In the genomic region with DNA sequence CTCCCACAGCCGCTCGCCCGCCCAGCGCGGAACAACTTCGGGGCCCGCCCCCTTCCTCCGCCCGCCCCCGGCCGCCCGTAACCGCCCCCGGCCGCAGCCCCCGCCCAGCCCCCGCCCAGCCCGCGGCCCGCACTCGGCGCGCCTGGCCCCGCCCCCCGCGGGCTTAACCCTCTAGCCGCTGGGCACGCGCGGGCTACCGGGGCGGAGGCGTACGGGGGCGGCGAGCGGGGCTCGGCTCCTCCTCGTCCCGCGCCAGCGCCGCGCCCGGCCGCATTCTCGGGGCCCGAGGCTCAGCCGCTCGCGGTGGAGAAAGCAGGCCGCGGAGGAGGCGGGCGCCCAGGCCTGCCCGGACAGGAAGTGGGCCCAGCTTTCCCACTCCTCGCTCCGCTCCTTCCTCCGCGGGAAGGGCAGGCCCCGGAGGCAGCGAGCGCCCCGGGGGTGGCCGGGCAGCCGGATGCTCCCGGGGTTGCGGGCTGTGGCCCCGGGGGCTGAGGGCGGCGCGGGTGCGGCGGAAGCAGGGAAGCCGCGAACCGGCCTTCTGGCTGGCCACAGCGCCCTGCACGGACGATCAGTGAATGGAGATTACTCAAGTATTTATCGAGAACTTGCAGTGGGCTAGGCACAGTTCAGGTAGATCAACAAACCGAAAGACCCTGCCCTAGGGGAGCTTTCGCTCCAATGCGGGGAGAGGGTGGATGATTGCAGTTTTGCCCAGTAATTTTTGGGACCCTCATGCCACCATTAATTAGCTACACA, we compare ENCODE assay signal across 7 cellular contexts.
DNase-seq lines count a peak whose midpoint lies in the region; ATAC-seq and TF ChIP-seq lines count a peak whose summit lies in the region.

A gene with protein sequence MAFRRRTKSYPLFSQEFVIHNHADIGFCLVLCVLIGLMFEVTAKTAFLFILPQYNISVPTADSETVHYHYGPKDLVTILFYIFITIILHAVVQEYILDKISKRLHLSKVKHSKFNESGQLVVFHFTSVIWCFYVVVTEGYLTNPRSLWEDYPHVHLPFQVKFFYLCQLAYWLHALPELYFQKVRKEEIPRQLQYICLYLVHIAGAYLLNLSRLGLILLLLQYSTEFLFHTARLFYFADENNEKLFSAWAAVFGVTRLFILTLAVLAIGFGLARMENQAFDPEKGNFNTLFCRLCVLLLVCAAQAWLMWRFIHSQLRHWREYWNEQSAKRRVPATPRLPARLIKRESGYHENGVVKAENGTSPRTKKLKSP (minus strand): TSS at position 39 of the 756 bp plus-strand sequence. CDS start 145 bp downstream, outside the sequence.

- H3K27ac ChIP-seq in brain microvascular endothelial cell (peak within 1 kb of the TSS; percentile 92), skin epidermis (peak within 1 kb of the TSS; percentile 83 to 99 (median 97))

- in situ Hi-C loops in brain microvascular endothelial cell (cut with HindIII; ENCODE audit: low pct_ligation_motif_present, low sequenced_read_pairs) = no loop called here

- H3K27me3 ChIP-seq in brain microvascular endothelial cell (replicated peaks) = no peaks in the 10 kb centered on the region

- H3K9me3 ChIP-seq in iPS-18c (ENCODE audit: control insufficient read depth, insufficient read depth, low read length) = peaks cover 3% of the 10 kb centered on the region

- peaks cover 6% of the 10 kb centered on the region for H3K36me3 ChIP-seq in brain microvascular endothelial cell (replicated peaks)

- H3K4me3 ChIP-seq in brain microvascular endothelial cell (ENCODE audit: low read depth, low read length) = peak within 1 kb of the TSS; percentile 97
- H3K4me3 ChIP-seq in iPS-18c (ENCODE audit: insufficient read depth, low read depth, low read length) = peak within 1 kb of the TSS; percentile 82
- H3K4me3 ChIP-seq in skin epidermis = peak within 1 kb of the TSS; percentile 55 to 87 (median 80)

- ATAC-seq in GM18498 (IDR thresholded peaks at IDR 0.05; ENCODE audit: unreplicated experiment) (peak; percentile 63), HG02642 (IDR thresholded peaks at IDR 0.05; ENCODE audit: poor library complexity, unreplicated experiment) (peak; percentile 67)

- DNase-seq in NCI-H128 (lab: John Stamatoyannopoulos, UW; ENCODE audit: unreplicated experiment) (peak; percentile 47), UCSD-AML1 (lab: John Stamatoyannopoulos, UW; ENCODE audit: unreplicated experiment) (peak; percentile 86), brain microvascular endothelial cell (peak; percentile 56)

- TF ChIP-seq CTCF in brain microvascular endothelial cell (IDR thresholded peaks at IDR 0.05; ENCODE audit: low read depth, low read length, missing control alignments) = peak; percentile 34

Comparison
In these comparisons a context has a peak if more than half of its experiments do, and no peak if none do; other contexts are left out.
1. Peak in every context shown above with its lines: DNase-seq, ATAC-seq, H3K4me3 ChIP-seq and H3K27ac ChIP-seq.